Comparison of ENCODE assay signal across 8 cellular contexts in the genomic region with DNA sequence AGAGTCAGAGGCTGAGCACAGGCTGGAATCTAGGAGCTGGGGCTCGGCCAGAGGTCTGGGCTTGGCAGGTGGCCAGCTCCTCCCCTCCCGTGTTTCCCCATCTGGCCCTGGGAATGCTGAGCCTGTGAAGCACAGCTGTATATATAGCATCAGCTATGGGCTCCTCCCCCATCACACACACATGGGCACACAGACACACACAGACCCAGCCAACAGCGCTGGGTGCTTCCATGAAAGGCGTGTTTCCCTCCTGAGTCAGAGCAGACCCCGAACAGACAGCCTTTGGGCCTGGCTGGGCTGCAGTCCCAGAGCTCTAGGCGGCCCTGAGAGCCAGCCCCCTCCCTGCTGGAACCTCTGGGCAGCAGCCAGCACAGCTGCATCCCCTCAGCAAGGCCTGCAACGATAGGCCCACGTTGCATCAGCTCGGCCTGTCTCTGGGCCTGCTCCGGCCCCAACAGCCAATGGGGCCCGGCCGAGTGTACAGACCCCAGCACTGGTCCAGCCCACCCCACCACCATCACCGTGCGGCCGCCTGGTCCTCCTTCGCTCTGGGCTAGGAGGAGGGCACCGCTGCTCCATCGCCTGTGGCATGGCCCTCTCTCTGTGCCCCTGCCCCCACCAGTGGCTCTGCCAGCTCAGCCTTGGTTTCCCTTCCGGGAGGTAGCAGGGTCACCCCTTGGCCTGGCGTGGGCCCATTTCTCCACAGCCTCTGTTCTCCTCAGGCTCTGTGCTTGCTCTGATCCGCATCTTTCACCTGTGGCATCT. TPM values are rescaled to one million over a fixed set of nuclear protein-coding genes. Genes with fewer than 3 reads are reported as not detected.
DNase-seq lines count a peak whose midpoint lies in the region; ATAC-seq and FAIRE-seq lines count a peak whose summit lies in the region.

No MANE protein-coding gene starts in this region.

- peak overlapping the region; percentile 22 for H3K4me3 ChIP-seq in rectal smooth muscle tissue (ENCODE audit: low read length)
- no peak overlapping the region for H3K4me3 ChIP-seq in small intestine (ENCODE audit: low read depth in 1 of 2, low read length in 2 of 2)

- peaks cover 42% of the 10 kb centered on the region for H3K4me1 ChIP-seq in rectal smooth muscle tissue (ENCODE audit: control insufficient read depth, insufficient read depth, low read length)
- peaks cover 0 to 2% of the 10 kb centered on the region in 2 donors for H3K4me1 ChIP-seq in small intestine (ENCODE audit: control insufficient read depth in 2 of 2, insufficient read depth in 1 of 2, low read depth in 1 of 2, low read length in 1 of 2)

- no peak overlapping the region for H3K9ac ChIP-seq in rectal smooth muscle tissue (ENCODE audit: low read length)

- DNase-seq in HT1080 (ENCODE audit: low read depth) = peak; percentile 97
- peak; percentile 91 for DNase-seq in amniotic stem cell (lab: John Stamatoyannopoulos, UW)
- DNase-seq in left cardiac atrium = peak; percentile 95
- DNase-seq in activated CD8-positive, alpha-beta memory T cell treated with anti-CD3 and anti-CD28 coated beads, Interleukin-2, amount 50 U/mL, for 48 hours = no peak
- DNase-seq in MV-4-11 (lab: John Stamatoyannopoulos, UW) = no peak
- DNase-seq in DMS53 (lab: John Stamatoyannopoulos, UW) = no peak
- no peak for DNase-seq in small intestine

- H3K27me3 ChIP-seq in rectal smooth muscle tissue (ENCODE audit: control insufficient read depth, insufficient read depth, low read length) (no peaks in the 10 kb centered on the region), small intestine (ENCODE audit: control insufficient read depth in 2 of 2, insufficient read depth in 2 of 2, low read length in 2 of 2) (no peaks in the 10 kb centered on the region)

- peak; percentile 86 to 92 for ATAC-seq in left cardiac atrium

- H3K27ac ChIP-seq in rectal smooth muscle tissue (ENCODE audit: low read depth, low read length) (peak overlapping the region; percentile 88), small intestine (ENCODE audit: low read depth in 1 of 2, low read length in 1 of 2) (peak overlapping the region in 1 of 2 donors; percentile 68)

- intact Hi-C loops in left cardiac atrium (cut with DNase I) = no loop called here

- FAIRE-seq in small intestine (lab: Jason Lieb, UNC) = no peak

- no peaks in the 10 kb centered on the region for H3K9me3 ChIP-seq in small intestine (ENCODE audit: control insufficient read depth, low read depth)

- H3K36me3 ChIP-seq in rectal smooth muscle tissue (ENCODE audit: control insufficient read depth, insufficient read depth, low read length) = no peaks in the 10 kb centered on the region
- H3K36me3 ChIP-seq in small intestine (ENCODE audit: control insufficient read depth in 2 of 2, insufficient read depth in 2 of 2, low read length in 2 of 2) = no peaks in the 10 kb centered on the region

- WGBS in small intestine, 3 donors = 51 to 79% (median 75%) methylated on average over 20 to 21 of the region's 21 CpGs

RNA-seq across cellular contexts. Expression of gene SERPINH1, which starts 7.6 kb away (rescaled TPM):
- 241 and 271 TPM in 2 replicates for total RNA-seq in HT1080 (2014; rRNA removed; shearing (Covaris generic))
- polyA plus RNA-seq in HT1080 (2015; cell fraction: cytosol; rRNA removed) = 297 and 311 TPM in 2 replicates
- 623 and 661 TPM in 2 replicates for polyA plus RNA-seq in HT1080 (2015; cell fraction: nucleus; rRNA removed)
- 100 to 1,000 TPM; 105 to 137 TPM for total RNA-seq in left cardiac atrium
- polyA plus RNA-seq in small intestine = 10 to 100 TPM in 1 of 3 donors, 1 to 10 TPM in 2; 8.1 to 58.5 (median 8.6) TPM

RNA-seq across cellular contexts. Expression of gene GDPD5, which starts 28.7 kb away (rescaled TPM):
- 47.3 and 53.2 TPM in 2 replicates for total RNA-seq in HT1080 (2014; rRNA removed; shearing (Covaris generic))
- 26.4 and 30.4 TPM in 2 replicates for polyA plus RNA-seq in HT1080 (2015; cell fraction: cytosol; rRNA removed)
- 64.1 and 87.2 TPM in 2 replicates for polyA plus RNA-seq in HT1080 (2015; cell fraction: nucleus; rRNA removed)
- 10 to 100 TPM; 12.3 to 17.6 TPM for total RNA-seq in left cardiac atrium
- polyA plus RNA-seq in small intestine = 1 to 10 TPM; 1.1 to 9.2 (median 3.0) TPM

Comparison
In these comparisons a context has a peak if more than half of its experiments do, and no peak if none do; other contexts are left out.
1. DNase-seq: peak in HT1080 (single experiment), amniotic stem cell (single experiment) and left cardiac atrium (single experiment); none in activated CD8-positive, alpha-beta memory T cell treated with anti-CD3 and anti-CD28 coated beads, Interleukin-2, amount 50 U/mL, for 48 hours (single experiment), MV-4-11 (single experiment), DMS53 (single experiment) and small intestine (single experiment).